Comparison of ENCODE assay signal across 11 cellular contexts in genomic region chr6:134063121-134063965, GRCh38. TPM values are rescaled to one million over a fixed set of nuclear protein-coding genes. Genes with fewer than 3 reads are reported as not detected.
A peak's percentile ranks its signal among the peaks of the same experiment; 100 is the strongest.
DNase-seq lines count a peak whose midpoint lies in the region; ATAC-seq, FAIRE-seq and TF ChIP-seq lines count a peak whose summit lies in the region.
"Had no signal": no experiment of that assay in that cellular context is flagged by ENCODE, and none has a peak within 500 bp of the region (broad histone marks: within the 10 kb centered on the region; RNA-seq: fewer than 3 reads in every experiment).

No MANE protein-coding gene starts in this region.

- H3K4me2 ChIP-seq in astrocyte (ENCODE audit: low read length) (no peak overlapping the region), mesendoderm (ENCODE audit: low read length) (no peak overlapping the region), smooth muscle cell (no peak overlapping the region)

- no peak overlapping the region for H2BK15ac ChIP-seq in mesendoderm (replicated peaks; ENCODE audit: low read depth)

- H3K27me3 ChIP-seq in AG04450 (ENCODE audit: control insufficient read depth, insufficient read depth, low read length) (no peaks in the 10 kb centered on the region), HUES64 (ENCODE audit: insufficient read depth, low read length) (no peaks in the 10 kb centered on the region), astrocyte (ENCODE audit: insufficient read depth, low read length) (no peaks in the 10 kb centered on the region), mesendoderm (ENCODE audit: insufficient read depth, low read length, poor library complexity) (no peaks in the 10 kb centered on the region), smooth muscle cell (ENCODE audit: low read depth) (no peaks in the 10 kb centered on the region), transverse colon (no peaks in the 10 kb centered on the region)
- H3K27me3 ChIP-seq: colonic mucosa had no signal

- no peak overlapping the region for H2BK5ac ChIP-seq in mesendoderm (ENCODE audit: low read length)

- no peak overlapping the region for H3K4me3 Mint-ChIP-seq in astrocyte (ENCODE audit: unreplicated experiment)
- H3K4me3 Mint-ChIP-seq: activated T-helper 17 cell treated with anti-CD3 and anti-CD28 coated beads, Interleukin-2, amount 50 U/mL, for 72 hours had no signal

- no peak overlapping the region for H2AK5ac ChIP-seq in mesendoderm (ENCODE audit: low read length)

- H3K36me3 ChIP-seq in HUES64 (ENCODE audit: insufficient read depth, low read length) (no peaks in the 10 kb centered on the region), astrocyte (ENCODE audit: insufficient read depth, low read length) (no peaks in the 10 kb centered on the region), mesendoderm (ENCODE audit: control insufficient read depth, insufficient read depth, low read length) (no peaks in the 10 kb centered on the region), smooth muscle cell (ENCODE audit: low read depth) (no peaks in the 10 kb centered on the region), transverse colon (no peaks in the 10 kb centered on the region)
- H3K36me3 ChIP-seq: colonic mucosa had no signal

- peak overlapping the region; percentile 53 for H3K27ac Mint-ChIP-seq in astrocyte (ENCODE audit: unreplicated experiment)
- H3K27ac Mint-ChIP-seq: activated T-helper 17 cell treated with anti-CD3 and anti-CD28 coated beads, Interleukin-2, amount 50 U/mL, for 72 hours; progenitor cell of endocrine pancreas had no signal

- no peak for FAIRE-seq in astrocyte (lab: Jason Lieb, UNC)

- no peak overlapping the region for H3K18ac ChIP-seq in mesendoderm (ENCODE audit: low read length)

- peaks cover 25% of the 10 kb centered on the region for H3K4me1 ChIP-seq in HUES64 (ENCODE audit: insufficient read depth, low read length)
- peaks cover 18% of the 10 kb centered on the region for H3K4me1 ChIP-seq in astrocyte (ENCODE audit: insufficient read depth, low read length)
- no peaks in the 10 kb centered on the region for H3K4me1 ChIP-seq in mesendoderm (ENCODE audit: control insufficient read depth, low read depth, low read length)
- peaks cover 18% of the 10 kb centered on the region for H3K4me1 ChIP-seq in smooth muscle cell (ENCODE audit: low read depth)
- peaks cover 0 to 7% (median 2%) of the 10 kb centered on the region in 4 donors for H3K4me1 ChIP-seq in transverse colon
- H3K4me1 ChIP-seq: colonic mucosa had no signal

- intact Hi-C loops in transverse colon (cut with DNase I; ENCODE audit: low total_unique reads), result loop anchor here (5.0 to 10.0 kb wide), 2 partner anchors 91 to 139 kb away; no protein-coding TSS in a partner anchor

- no peak overlapping the region for H2BK120ac ChIP-seq in mesendoderm (ENCODE audit: low read depth, low read length)

- ATAC-seq in esophagus mucosa, result no peak

- H3K36me3 Mint-ChIP-seq in astrocyte (ENCODE audit: low read depth, unreplicated experiment), result no peaks in the 10 kb centered on the region

- no peaks in the 10 kb centered on the region for H3K27me3 Mint-ChIP-seq in astrocyte (ENCODE audit: low read depth, unreplicated experiment)
- H3K27me3 Mint-ChIP-seq: activated T-helper 17 cell treated with anti-CD3 and anti-CD28 coated beads, Interleukin-2, amount 50 U/mL, for 72 hours; progenitor cell of endocrine pancreas had no signal

- TF ChIP-seq CTCF in AG04450 (IDR thresholded peaks at IDR 0.05; ENCODE audit: low read depth, low read length) (0 out of 2 replicates have a peak, but pooled peaks have one; percentile 10), astrocyte (IDR thresholded peaks at IDR 0.05; ENCODE audit: insufficient read depth, low read depth, low read length) (no peak), smooth muscle cell (IDR thresholded peaks at IDR 0.05; ENCODE audit: borderline replicate concordance, insufficient read depth, poor library complexity, severe bottlenecking) (no peak), transverse colon (IDR thresholded peaks at IDR 0.05) (no peak)

- H3K4me3 ChIP-seq in AG04450 (ENCODE audit: low read depth, low read length) (no peak overlapping the region), HUES64 (ENCODE audit: low read length) (no peak overlapping the region), astrocyte (ENCODE audit: insufficient read depth, low read depth, low read length) (no peak overlapping the region), mesendoderm (ENCODE audit: low read length) (no peak overlapping the region), smooth muscle cell (no peak overlapping the region), transverse colon (no peak overlapping the region)
- H3K4me3 ChIP-seq: colonic mucosa had no signal

- POLR2A ChIA-PET in AG04450 (lab: Yijun Ruan, JAX), result interaction anchor here (0.6 to 1.1 kb wide), 2 partner anchors 11 to 90 kb away, joined by 4 read pairs; partner anchors contain the start of gene SLC2A12

- H2AFZ ChIP-seq in astrocyte (ENCODE audit: low read depth, low read length), result no peak overlapping the region
- no peak overlapping the region for H2AFZ ChIP-seq in smooth muscle cell (ENCODE audit: low read depth)

- H3F3A ChIP-seq in smooth muscle cell (ENCODE audit: low read depth), result no peaks in the 10 kb centered on the region

- H3K56ac ChIP-seq in mesendoderm (ENCODE audit: low read length), result no peak overlapping the region

- H3K27ac ChIP-seq in AG04450 (ENCODE audit: low read depth, low read length) (no peak overlapping the region), HUES64 (ENCODE audit: low read depth, low read length) (peak overlapping the region; percentile 67), astrocyte (ENCODE audit: low read depth, low read length) (no peak overlapping the region), mesendoderm (ENCODE audit: low read depth, low read length) (peak overlapping the region; percentile 15), smooth muscle cell (ENCODE audit: low read depth) (no peak overlapping the region), transverse colon (peak overlapping the region in 1 of 4 donors; percentile 25)
- H3K27ac ChIP-seq: colonic mucosa had no signal

- no peak overlapping the region for H4K5ac ChIP-seq in mesendoderm (ENCODE audit: low read length)

- H3K79me1 ChIP-seq in mesendoderm (ENCODE audit: low read length), result no peaks in the 10 kb centered on the region

- WGBS in HUES64, result 34% methylated on average over 9 of the region's 10 CpGs
- WGBS in mesendoderm (ENCODE audit: extremely low coverage, insufficient coverage, low lambda C conversion rate), result no CpG with 5 or more reads among the region's 10 CpGs
- whole genome bisulfite sequencing in smooth muscle cell (ENCODE audit: low lambda C conversion rate), result 51% methylated on average over 10 of the region's 10 CpGs
- 54 to 90% methylated on average over 6 to 10 of the region's 10 CpGs for WGBS in transverse colon (ENCODE audit: low coverage in 1 of 2), 2 donors

- H4K8ac ChIP-seq in mesendoderm (ENCODE audit: low read depth, low read length), result no peak overlapping the region

- H3K9me3 Mint-ChIP-seq in astrocyte (ENCODE audit: unreplicated experiment), result no peaks in the 10 kb centered on the region
- H3K9me3 Mint-ChIP-seq: activated T-helper 17 cell treated with anti-CD3 and anti-CD28 coated beads, Interleukin-2, amount 50 U/mL, for 72 hours had no signal

- no peak for DNase-seq in AG04450 (ENCODE audit: low read depth, low spot score)
- DNase-seq in astrocyte (ENCODE audit: low read depth), result no peak
- peak; percentile 83 for DNase-seq in mesendoderm
- no peak for DNase-seq in KG1 (lab: John Stamatoyannopoulos, UW)
- no peak for DNase-seq in smooth muscle cell (lab: John Stamatoyannopoulos, UW; ENCODE audit: unreplicated experiment)
- no peak for DNase-seq in transverse colon

- no peak overlapping the region for H3K23ac ChIP-seq in mesendoderm (ENCODE audit: low read length)

- H3K9ac ChIP-seq in HUES64 (ENCODE audit: low read depth, low read length) (no peak overlapping the region), astrocyte (ENCODE audit: low read length) (no peak overlapping the region), mesendoderm (ENCODE audit: low read length) (no peak overlapping the region), smooth muscle cell (ENCODE audit: low read depth) (no peak overlapping the region)

- no peak for TF ChIP-seq EP300 in transverse colon (IDR thresholded peaks at IDR 0.05; ENCODE audit: low read depth)

- peaks cover 31% of the 10 kb centered on the region for H3K4me1 Mint-ChIP-seq in astrocyte (ENCODE audit: low read depth, unreplicated experiment)
- H3K4me1 Mint-ChIP-seq: activated T-helper 17 cell treated with anti-CD3 and anti-CD28 coated beads, Interleukin-2, amount 50 U/mL, for 72 hours had no signal

- CTCF ChIA-PET in AG04450 (lab: Charles Lee), result interaction anchor here (0.6 to 6.2 kb wide), 53 partner anchors 10 to 907 kb away, joined by 3 to 98 read pairs (median 7); partner anchors contain the start of genes SLC2A12 and TBPL1

- H4K20me1 ChIP-seq in astrocyte (ENCODE audit: insufficient read depth, low read length) (no peaks in the 10 kb centered on the region), smooth muscle cell (ENCODE audit: low read depth) (no peaks in the 10 kb centered on the region)

- TF ChIP-seq POLR2A in transverse colon (IDR thresholded peaks at IDR 0.05), result no peak

- no peak overlapping the region for H3K4ac ChIP-seq in mesendoderm (ENCODE audit: low read depth, low read length)

- H3K9me3 ChIP-seq in AG04450 (ENCODE audit: control insufficient read depth, insufficient read depth, low read length), result no peaks in the 10 kb centered on the region
- no peaks in the 10 kb centered on the region for H3K9me3 ChIP-seq in HUES64 (ENCODE audit: insufficient read depth, low read depth, low read length)
- no peaks in the 10 kb centered on the region for H3K9me3 ChIP-seq in astrocyte (ENCODE audit: insufficient read depth, low read depth, low read length)
- H3K9me3 ChIP-seq in smooth muscle cell (replicated peaks; ENCODE audit: low read depth), result no peaks in the 10 kb centered on the region
- no peaks in the 10 kb centered on the region for H3K9me3 ChIP-seq in transverse colon
- H3K9me3 ChIP-seq: colonic mucosa had no signal

- H3K79me2 ChIP-seq in astrocyte (ENCODE audit: insufficient read depth, low read length) (no peaks in the 10 kb centered on the region), mesendoderm (ENCODE audit: control insufficient read depth, insufficient read depth, low read length) (no peaks in the 10 kb centered on the region), smooth muscle cell (ENCODE audit: low read depth) (no peaks in the 10 kb centered on the region)

- in situ Hi-C loops in transverse colon (cut with MboI; ENCODE audit: low pct_ligation_motif_present in 1 of 4, low pct_unique_long_range_greater_than_20kb in 1 of 4, low sequenced_read_pairs in 3 of 4), result loop anchor here (10.0 to 25.0 kb wide), 4 partner anchors 89 to 501 kb away; no protein-coding TSS in a partner anchor

RNA-seq across cellular contexts. Expression of gene SLC2A12, which starts 10.9 kb away (rescaled TPM):
- polyA plus RNA-seq in AG04450 (2011; rRNA removed) (7.8 and 10.9 TPM in 2 replicates), smooth muscle cell (0.08 and 0.67 TPM in 2 replicates)
- polyA minus RNA-seq in AG04450 (2011; rRNA and poly(A)+ RNA removed), result 9.4 and 12.7 TPM in 2 replicates
- 2.6 TPM for polyA plus RNA-seq in HUES64 (2013, experiment 1 of 2)
- 4.2 TPM for polyA plus RNA-seq in HUES64 (2013, experiment 2 of 2)
- total RNA-seq in astrocyte (5.5 and 9.5 TPM in 2 replicates), smooth muscle cell (1.8 and 2.3 TPM in 2 replicates), esophagus mucosa (0.92 TPM), transverse colon (1 to 10 TPM in 2 of 4 donors, under 1 TPM in 2; 0.20 to 1.4 (median 0.99) TPM)
- 1.0 TPM for polyA plus RNA-seq in mesendoderm (2013, experiment 1 of 2)
- polyA plus RNA-seq in mesendoderm (2013, experiment 2 of 2), result 1.0 TPM

Comparison
In these comparisons a context has a peak if more than half of its experiments do, and no peak if none do; other contexts are left out.
1. H3K27ac ChIP-seq: peak in HUES64 (single experiment) and mesendoderm (single experiment); none in AG04450 (single experiment), astrocyte (single experiment) and smooth muscle cell (single experiment).